ENCODE assay signal across 9 cellular contexts in the genomic region with DNA sequence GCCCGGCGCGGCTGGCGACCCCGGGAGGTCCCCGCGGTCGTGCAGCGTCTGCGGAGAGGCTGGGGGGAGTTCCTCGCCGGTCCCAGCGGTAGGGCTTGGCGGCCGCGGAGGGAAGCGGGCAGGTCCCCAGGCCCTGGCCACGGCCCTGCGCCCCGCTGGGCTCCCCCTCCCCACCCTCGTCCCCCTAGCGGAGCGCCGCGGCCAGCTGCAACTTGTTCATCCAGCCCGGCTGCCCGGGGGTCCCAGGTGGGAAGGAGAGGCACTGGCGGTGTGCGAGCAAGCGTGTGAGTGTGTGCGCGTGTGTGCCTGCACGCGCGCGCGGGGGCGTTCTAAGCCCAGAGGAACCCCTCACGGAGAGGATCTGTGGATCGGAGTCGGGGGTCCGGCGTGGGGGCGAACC.
DNase-seq lines count a peak whose midpoint lies in the region; ATAC-seq and TF ChIP-seq lines count a peak whose summit lies in the region.
"Had no signal": no experiment of that assay in that cellular context is flagged by ENCODE, and none has a peak within 500 bp of the region (broad histone marks: within the 10 kb centered on the region; RNA-seq: fewer than 3 reads in every experiment).

No MANE protein-coding gene starts in this region.

- ATAC-seq in GM21515 (IDR thresholded peaks at IDR 0.05; ENCODE audit: unreplicated experiment) (no peak), HG02852 (IDR thresholded peaks at IDR 0.05; ENCODE audit: unreplicated experiment) (no peak), GM21737 (IDR thresholded peaks at IDR 0.05; ENCODE audit: unreplicated experiment) (no peak)

- H3K27ac ChIP-seq in substantia nigra (ENCODE audit: low read depth, low read length, poor library complexity, severe bottlenecking) = peak overlapping the region; percentile 47
- H3K27ac ChIP-seq: 22Rv1 had no signal

- no peak for TF ChIP-seq CTCF in choroid plexus epithelial cell (conservative IDR thresholded peaks at IDR 0.05; ENCODE audit: low read depth, low read length)

- DNase-seq in DMS 273 (lab: John Stamatoyannopoulos, UW; ENCODE audit: unreplicated experiment) (peak; percentile 48), DMS 273 treated with DMSO at 0.1 percent for 48 hours (lab: John Stamatoyannopoulos, UW) (no peak), choroid plexus epithelial cell (ENCODE audit: low read depth) (peak; percentile 37), left kidney (ENCODE audit: low read depth, low spot score) (peak; percentile 93), substantia nigra (lab: John Stamatoyannopoulos, UW) (peak in 28 of 49 donors; percentile 5 to 48 (median 18))

- peak overlapping the region; percentile 85 for H3K4me3 ChIP-seq in choroid plexus epithelial cell (ENCODE audit: low read depth, low read length)
